Comparison of ENCODE assay signal across 1 cellular context in genomic region chr22:44188316-44188715, GRCh38.
TF ChIP-seq lines count a peak whose summit lies in the region.

No MANE protein-coding gene starts in this region.

TF ChIP-seq in IMR-90, 13 proteins besides CTCF, POLR2A, EP300 and RAD21:
- TF ChIP-seq SMC3 (IDR thresholded peaks at IDR 0.05; ENCODE audit: low read depth, low read length) (no peak), CEBPB (IDR thresholded peaks at IDR 0.05; ENCODE audit: low read depth, low read length) (no peak), RCOR1 (IDR thresholded peaks at IDR 0.05; ENCODE audit: insufficient replicate concordance, low read length) (no peak), BHLHE40 (IDR thresholded peaks at IDR 0.05; ENCODE audit: low read depth, low read length) (no peak), USF2 (IDR thresholded peaks at IDR 0.05; ENCODE audit: low read depth, low read length) (no peak), MAZ (IDR thresholded peaks at IDR 0.05; ENCODE audit: borderline replicate concordance, low read depth, low read length) (no peak), ELK1 (IDR thresholded peaks at IDR 0.05; ENCODE audit: borderline replicate concordance, low read depth, low read length) (no peak), RFX5 (IDR thresholded peaks at IDR 0.05; ENCODE audit: low read depth, low read length) (no peak), NFE2L2 (IDR thresholded peaks at IDR 0.05; ENCODE audit: low read depth, low read length) (no peak)
